9 cellular contexts compared by ENCODE assay signal in genomic region chr14:36524874-36525745, GRCh38. TPM values are rescaled to one million over a fixed set of nuclear protein-coding genes. Genes with fewer than 3 reads are reported as not detected.
DNase-seq lines count a peak whose midpoint lies in the region; ATAC-seq, FAIRE-seq and TF ChIP-seq lines count a peak whose summit lies in the region.
"Had no signal": no experiment of that assay in that cellular context is flagged by ENCODE, and none has a peak within 500 bp of the region (broad histone marks: within the 10 kb centered on the region; RNA-seq: fewer than 3 reads in every experiment).

No MANE protein-coding gene starts in this region.

- TF ChIP-seq CTCF in BJ (IDR thresholded peaks at IDR 0.05; ENCODE audit: insufficient read depth, low read depth, low read length) (peak; percentile 40), HFF-Myc (IDR thresholded peaks at IDR 0.05; ENCODE audit: low read depth, low read length, missing control alignments) (peak; percentile 68), lower lobe of right lung (IDR thresholded peaks at IDR 0.05) (peak; percentile 59)

- ATAC-seq in lower lobe of right lung (peak; percentile 68 to 71), GM18520 (IDR thresholded peaks at IDR 0.05; ENCODE audit: unreplicated experiment) (no peak)

- intact Hi-C loops in lower lobe of right lung (cut with DNase I) (no loop called here), posterior vena cava (cut with DNase I) (no loop called here)

- no peak overlapping the region for H3K4me3 ChIP-seq in BJ (ENCODE audit: low read depth, low read length)
- H3K4me3 ChIP-seq in HFF-Myc (replicated peaks; ENCODE audit: low read depth, low read length), result no peak overlapping the region
- peak overlapping the region; percentile 42 for H3K4me3 ChIP-seq in lower lobe of right lung

- H3K27ac ChIP-seq in lower lobe of right lung, result peak overlapping the region; percentile 87

- no peak for FAIRE-seq in RCC 7860 (lab: Jason Lieb, UNC)

- DNase-seq in BJ (ENCODE audit: low read depth), result no peak
- DNase-seq in HFF-Myc (ENCODE audit: extremely low read depth, low read depth), result no peak
- DNase-seq in astrocyte of the hippocampus (ENCODE audit: low read depth, low spot score), result peak; percentile 46
- peak; percentile 79 for DNase-seq in lower lobe of right lung
- DNase-seq in posterior vena cava (ENCODE audit: low spot score), result no peak
- no peak for DNase-seq in RCC 7860 (ENCODE audit: low spot score)
- no peak for DNase-seq in dedifferentiated amniotic fluid mesenchymal stem cell (ENCODE audit: extremely low spot score)

- H3K9me3 ChIP-seq in lower lobe of right lung, result no peaks in the 10 kb centered on the region

- CTCF ChIA-PET in BJ (lab: Yijun Ruan, JAX), result interaction anchor here (1.5 to 2.4 kb wide), 3 partner anchors 9 to 455 kb away, joined by 4 to 12 read pairs (median 5); no protein-coding TSS in a partner anchor

- H3K36me3 ChIP-seq in BJ (ENCODE audit: control insufficient read depth, insufficient read depth, low read length) (no peaks in the 10 kb centered on the region), lower lobe of right lung (no peaks in the 10 kb centered on the region)

- peaks cover 11% of the 10 kb centered on the region for H3K4me1 ChIP-seq in lower lobe of right lung

- POLR2A ChIA-PET in BJ (lab: Charles Lee), result no interaction called here

- H3K27me3 ChIP-seq in BJ (ENCODE audit: control insufficient read depth, insufficient read depth, low read length), result peaks cover 49% of the 10 kb centered on the region
- H3K27me3 ChIP-seq in lower lobe of right lung (ENCODE audit: low read depth), result peaks cover 76% of the 10 kb centered on the region

RNA-seq across cellular contexts. Expression of gene NKX2-1, which starts 5.1 kb away (rescaled TPM):
- polyA plus RNA-seq in BJ (2011; rRNA removed), result not detected in 2 replicates
- not detected in 2 replicates for polyA minus RNA-seq in BJ (2011; rRNA and poly(A)+ RNA removed)
- 180 TPM for total RNA-seq in lower lobe of right lung
- not detected for total RNA-seq in posterior vena cava
- total RNA-seq: dermis microvascular lymphatic vessel endothelial cell had no signal

RNA-seq across cellular contexts. Expression of gene NKX2-8, which starts 57.3 kb away (rescaled TPM):
- not detected in 2 replicates for polyA plus RNA-seq in BJ (2011; rRNA removed)
- not detected in 2 replicates for polyA minus RNA-seq in BJ (2011; rRNA and poly(A)+ RNA removed)
- total RNA-seq in lower lobe of right lung, result 1.2 TPM
- not detected for total RNA-seq in posterior vena cava
- total RNA-seq: dermis microvascular lymphatic vessel endothelial cell had no signal

Comparison
In these comparisons a context has a peak if more than half of its experiments do, and no peak if none do; other contexts are left out.
1. DNase-seq: peak in astrocyte of the hippocampus (single experiment) and lower lobe of right lung (single experiment); none in BJ (single experiment), HFF-Myc (single experiment), posterior vena cava (single experiment), RCC 7860 (single experiment) and dedifferentiated amniotic fluid mesenchymal stem cell (single experiment).
2. RNA of gene NKX2-1, which starts 5.1 kb away (total RNA-seq): 180 TPM in lower lobe of right lung (single experiment); not detected in posterior vena cava; every median in the first group is over 100 times any median in the second.
3. Peak in every context shown above with its lines, with median percentiles within 50 percentile points of each other: CTCF ChIP-seq.